In genomic region chr20:32606107-32606506, GRCh38 we compare ENCODE assay signal across 30 cellular contexts.
"Had no signal": no experiment of that assay in that cellular context is flagged by ENCODE, and none has a peak within 500 bp of the region (broad histone marks: within the 10 kb centered on the region; RNA-seq: fewer than 3 reads in every experiment).

No MANE protein-coding gene starts in this region.

- H3K36me3 ChIP-seq: colonic mucosa, gastrocnemius medialis, heart right ventricle, lower lobe of right lung, ovary, spleen, thoracic aorta, tibial nerve, upper lobe of left lung had no signal

- H3K27ac Mint-ChIP-seq: dendritic cell treated with granulocyte-macrophage colony-stimulating factor and Interleukin-4, amounts not matched to agents 40 ng/mL and 50 ng/mL, for 4 days; endodermal cell; immature natural killer cell; naive thymus-derived CD8-positive, alpha-beta T cell; nephron progenitor cell; stimulated activated naive B cell treated with anti-CD40 and anti-IgM and Interleukin-4, amounts not matched to agents 10 μg/mL and 1 μg/mL and 100 μg/mL, for 72 hours; stimulated activated naive CD8-positive, alpha-beta T cell treated with anti-CD3 and anti-CD28 coated beads, Interleukin-15, Interleukin-2, amounts not matched to agents 100 ng/mL and 50 ng/mL, for 24 hours had no signal

- H3K27ac ChIP-seq: colonic mucosa, epithelial cell of prostate, gastrocnemius medialis, heart right ventricle, lower lobe of right lung, ovary, psoas muscle, skin epidermis, spleen, thoracic aorta, tibial nerve, upper lobe of left lung had no signal

- H3K4me1 Mint-ChIP-seq: immature natural killer cell had no signal

- H3K9me3 Mint-ChIP-seq: dendritic cell treated with granulocyte-macrophage colony-stimulating factor and Interleukin-4, amounts not matched to agents 40 ng/mL and 50 ng/mL, for 4 days; endodermal cell; immature natural killer cell; naive thymus-derived CD8-positive, alpha-beta T cell; nephron progenitor cell; stimulated activated naive B cell treated with anti-CD40 and anti-IgM and Interleukin-4, amounts not matched to agents 10 μg/mL and 1 μg/mL and 100 μg/mL, for 72 hours; stimulated activated naive CD8-positive, alpha-beta T cell treated with anti-CD3 and anti-CD28 coated beads, Interleukin-15, Interleukin-2, amounts not matched to agents 100 ng/mL and 50 ng/mL, for 24 hours had no signal

- H3K36me3 Mint-ChIP-seq: immature natural killer cell; naive thymus-derived CD8-positive, alpha-beta T cell; stimulated activated naive B cell treated with anti-CD40 and anti-IgM and Interleukin-4, amounts not matched to agents 10 μg/mL and 1 μg/mL and 100 μg/mL, for 72 hours had no signal

- H3K27me3 ChIP-seq: colonic mucosa, gastrocnemius medialis, ovary, upper lobe of left lung had no signal

- DNase-seq: colonic mucosa; effector CD8-positive, alpha-beta T cell; endodermal cell; foreskin fibroblast; gastrocnemius medialis; heart right ventricle; hippocampal formation; immature natural killer cell; islet precursor cell; kidney glomerular epithelial cell; left ventricle myocardium superior; lower lobe of right lung; naive thymus-derived CD8-positive, alpha-beta T cell; nephron progenitor cell; occipital lobe; ovary; posterior cingulate gyrus; psoas muscle; spleen; stimulated activated CD4-positive, alpha-beta T cell treated with anti-CD3 and anti-CD28 coated beads, Interleukin-2, amount 100 ng/mL, for 48 hours; stimulated activated naive B cell treated with anti-CD40 and anti-IgM and Interleukin-4, amounts not matched to agents 10 μg/mL and 1 μg/mL and 100 μg/mL, for 72 hours; upper lobe of left lung had no signal

- H3K4me1 ChIP-seq: colonic mucosa, gastrocnemius medialis, lower lobe of right lung had no signal

- H3K9me3 ChIP-seq: colonic mucosa, gastrocnemius medialis, heart right ventricle, lower lobe of right lung, ovary, psoas muscle, spleen, thoracic aorta, tibial nerve, upper lobe of left lung had no signal

- ATAC-seq: esophagus mucosa; gastrocnemius medialis; heart right ventricle; left ventricle myocardium superior; lower lobe of right lung; naive thymus-derived CD8-positive, alpha-beta T cell; psoas muscle; right cardiac atrium; stimulated activated naive B cell treated with anti-CD40 and anti-IgM and Interleukin-4, amounts not matched to agents 10 μg/mL and 1 μg/mL and 100 μg/mL, for 72 hours had no signal

- H3K4me3 Mint-ChIP-seq: dendritic cell treated with granulocyte-macrophage colony-stimulating factor and Interleukin-4, amounts not matched to agents 40 ng/mL and 50 ng/mL, for 4 days; endodermal cell; immature natural killer cell; naive thymus-derived CD8-positive, alpha-beta T cell; nephron progenitor cell; stimulated activated naive B cell treated with anti-CD40 and anti-IgM and Interleukin-4, amounts not matched to agents 10 μg/mL and 1 μg/mL and 100 μg/mL, for 72 hours; stimulated activated naive CD8-positive, alpha-beta T cell treated with anti-CD3 and anti-CD28 coated beads, Interleukin-15, Interleukin-2, amounts not matched to agents 100 ng/mL and 50 ng/mL, for 24 hours had no signal

- H3K4me3 ChIP-seq: colonic mucosa, gastrocnemius medialis, heart right ventricle, lower lobe of right lung, ovary, psoas muscle, skin epidermis, spleen, thoracic aorta, tibial nerve, upper lobe of left lung had no signal

- H3K27me3 Mint-ChIP-seq: stimulated activated naive CD8-positive, alpha-beta T cell treated with anti-CD3 and anti-CD28 coated beads, Interleukin-15, Interleukin-2, amounts not matched to agents 100 ng/mL and 50 ng/mL, for 24 hours had no signal
